ENCODE assay signal across 9 cellular contexts in genomic region chr13:37602743-37603381, GRCh38. TPM values are rescaled to one million over a fixed set of nuclear protein-coding genes. Genes with fewer than 3 reads are reported as not detected.
DNase-seq lines count a peak whose midpoint lies in the region; ATAC-seq and TF ChIP-seq lines count a peak whose summit lies in the region.
"Had no signal": no experiment of that assay in that cellular context is flagged by ENCODE, and none has a peak within 500 bp of the region (broad histone marks: within the 10 kb centered on the region; RNA-seq: fewer than 3 reads in every experiment).

No MANE protein-coding gene starts in this region.

- intact Hi-C loops in IMR-90 (cut with micrococcal nuclease) (loop anchor here (1.0 to 5.0 kb wide), 3 partner anchors 376 to 529 kb away; no protein-coding TSS in a partner anchor), right lobe of liver (cut with DNase I) (no loop called here), Caco-2 (cut with micrococcal nuclease; ENCODE audit: unreplicated experiment) (loop anchor here (1.0 to 10.0 kb wide), 3 partner anchors 298 to 528 kb away; no protein-coding TSS in a partner anchor)

- CTCF ChIA-PET in IMR-90 (lab: Yijun Ruan, JAX), result interaction anchor here (0.6 to 1.4 kb wide), 7 partner anchors 19 to 576 kb away, joined by 3 to 5 read pairs (median 4); no protein-coding TSS in a partner anchor
- CTCF ChIA-PET in Caco-2 (lab: Charles Lee), result interaction anchor here (1.1 kb wide), 1 partner anchor 298 kb away, joined by 3 read pairs; no protein-coding TSS in a partner anchor

- in situ Hi-C loops in IMR-90 (cut with MboI; ENCODE audit: low sequenced_read_pairs), result loop anchor here (25.0 kb wide), 1 partner anchor 766 kb away; no protein-coding TSS in a partner anchor

- no peak overlapping the region for H4K5ac ChIP-seq in IMR-90 (ENCODE audit: low read depth, low read length)

- H3K9me1 ChIP-seq in IMR-90 (ENCODE audit: insufficient read depth, low read length), result no peaks in the 10 kb centered on the region

- no peak overlapping the region for H2BK120ac ChIP-seq in IMR-90 (ENCODE audit: low read depth, low read length)

- H3K4me1 ChIP-seq in BE2C, result no peaks in the 10 kb centered on the region
- peaks cover 5% of the 10 kb centered on the region for H3K4me1 ChIP-seq in IMR-90 (ENCODE audit: control insufficient read depth, insufficient read depth, low read length)
- H3K4me1 ChIP-seq in right lobe of liver, result no peaks in the 10 kb centered on the region
- H3K4me1 ChIP-seq in Caco-2, result no peaks in the 10 kb centered on the region

- no peak overlapping the region for H3K9ac ChIP-seq in IMR-90 (ENCODE audit: low read depth, low read length)

- H3K14ac ChIP-seq in IMR-90 (replicated peaks; ENCODE audit: low read depth, low read length), result no peak overlapping the region

- no peak overlapping the region for H2BK20ac ChIP-seq in IMR-90 (ENCODE audit: low read depth, low read length)

- no peak overlapping the region for H3K4me2 ChIP-seq in IMR-90 (ENCODE audit: low read depth, low read length)

- H2AK9ac ChIP-seq in IMR-90 (replicated peaks; ENCODE audit: low read depth, low read length, poor library complexity), result no peak overlapping the region

- dilution Hi-C loops in IMR-90 (cut with HindIII; ENCODE audit: low sequenced_read_pairs, unreplicated experiment), result no loop called here

- H3K9me3 Mint-ChIP-seq in brain (peaks cover 0 to 16% (median 10%) of the 10 kb centered on the region in 5 experiments), Caco-2 (ENCODE audit: unreplicated experiment) (no peaks in the 10 kb centered on the region)

- no peak overlapping the region for H3K4me3 ChIP-seq in BE2C (ENCODE audit: low read depth, low read length)
- H3K4me3 ChIP-seq in IMR-90 (ENCODE audit: insufficient read depth, low read depth, low read length), result no peak overlapping the region
- no peak overlapping the region for H3K4me3 ChIP-seq in right lobe of liver
- H3K4me3 ChIP-seq in Caco-2 (ENCODE audit: low read depth, low read length), result no peak overlapping the region

- H3K56ac ChIP-seq in IMR-90 (ENCODE audit: extremely low read depth, insufficient read depth, low read length), result no peak overlapping the region

- no peak overlapping the region for H3K4ac ChIP-seq in IMR-90 (ENCODE audit: low read depth, low read length)

- H3K36me3 ChIP-seq in BE2C (no peaks in the 10 kb centered on the region), IMR-90 (ENCODE audit: control insufficient read depth, insufficient read depth, low read length) (no peaks in the 10 kb centered on the region), right lobe of liver (no peaks in the 10 kb centered on the region), Caco-2 (ENCODE audit: control insufficient read depth, insufficient read depth, low read length) (no peaks in the 10 kb centered on the region)

- H3K27ac ChIP-seq in IMR-90 (ENCODE audit: insufficient read depth, low read length) (no peak overlapping the region), right lobe of liver (no peak overlapping the region)

- no TSS peak for BruUV-seq in IMR-90 (replicated peaks; lab: Mats Ljungman, UMichigan)
- no TSS peak for BruUV-seq in Caco-2 (replicated peaks; lab: Mats Ljungman, UMichigan)

- H3K27me3 Mint-ChIP-seq in brain (no peaks in the 10 kb centered on the region), Caco-2 (ENCODE audit: insufficient read depth, unreplicated experiment) (peaks cover 13% of the 10 kb centered on the region)

- H2BK5ac ChIP-seq in IMR-90 (ENCODE audit: low read depth, low read length, poor library complexity, severe bottlenecking), result no peak overlapping the region

- no peaks in the 10 kb centered on the region for H3K9me3 ChIP-seq in BE2C
- no peaks in the 10 kb centered on the region for H3K9me3 ChIP-seq in IMR-90 (ENCODE audit: control insufficient read depth, insufficient read depth, low read length)
- no peaks in the 10 kb centered on the region for H3K9me3 ChIP-seq in right lobe of liver
- H3K9me3 ChIP-seq in Caco-2, result no peaks in the 10 kb centered on the region

- TF ChIP-seq CTCF in BE2C (IDR thresholded peaks at IDR 0.05; ENCODE audit: low read depth, low read length) (peak; percentile 25; the same call in 1 of the 2 replicates), IMR-90 (conservative IDR thresholded peaks at IDR 0.05; ENCODE audit: low read depth, low read length) (peak; percentile 73), brain (conservative IDR thresholded peaks at IDR 0.05) (peak; percentile 87 to 88), right lobe of liver (IDR thresholded peaks at IDR 0.05) (peak; percentile 23 to 53 (median 46)), Caco-2 (IDR thresholded peaks at IDR 0.05; ENCODE audit: insufficient read depth in 1 of 2, low read depth in 1 of 2, low read length in 1 of 2, severe bottlenecking in 1 of 2, unreplicated experiment in 1 of 2) (peak in 1 of 2 experiments; percentile 46)

- no CpG with 5 or more reads among the region's 5 CpGs for WGBS in IMR-90 (ENCODE audit: extremely low coverage in 2 of 2, insufficient read length in 1 of 2), 2 experiments
- 53% methylated on average over 5 of the region's 5 CpGs for WGBS in right lobe of liver (ENCODE audit: insufficient coverage, low coverage, low lambda C conversion rate, missing lambda C conversion rate)

- no peak overlapping the region for H2AK5ac ChIP-seq in IMR-90 (ENCODE audit: low read depth, low read length)

- H4K8ac ChIP-seq in IMR-90 (ENCODE audit: low read depth in 2 of 2, low read length in 2 of 2), result no peak overlapping the region

- no peak overlapping the region for H3K23ac ChIP-seq in IMR-90 (ENCODE audit: low read depth, low read length)

- POLR2A ChIA-PET in IMR-90 (lab: Charles Lee; ENCODE audit: unreplicated experiment), result no interaction called here
- POLR2A ChIA-PET in Caco-2 (lab: Charles Lee), result no interaction called here

- no peaks in the 10 kb centered on the region for H3K79me1 ChIP-seq in IMR-90 (ENCODE audit: low read depth in 1 of 2, low read length in 2 of 2)

- H2BK15ac ChIP-seq in IMR-90 (ENCODE audit: low read depth, low read length), result no peak overlapping the region

- no peak for DNase-seq in BE2C
- peak; percentile 47 for DNase-seq in IMR-90
- DNase-seq in right lobe of liver, result no peak
- no peak for DNase-seq in Caco-2
- DNase-seq in HuH-7.5 (ENCODE audit: low spot score), result no peak
- no peak for DNase-seq in activated T-cell treated with anti-CD3 and anti-CD28 coated beads, Interleukin-2, amount 50 U/mL, for 48 hours
- DNase-seq in activated CD8-positive, alpha-beta memory T cell treated with anti-CD3 and anti-CD28 coated beads for 24 hours, result no peak
- DNase-seq: stimulated activated CD4-positive, alpha-beta T cell treated with anti-CD3 and anti-CD28 coated beads, Interleukin-4, amount 100 ng/mL, for 1 hour had no signal

- no peak for TF ChIP-seq POLR2A in IMR-90 (IDR thresholded peaks at IDR 0.05; ENCODE audit: low read depth, low read length)
- TF ChIP-seq POLR2A in right lobe of liver (IDR thresholded peaks at IDR 0.05), result no peak

- H3K4me1 Mint-ChIP-seq in brain (peaks cover 27% of the 10 kb centered on the region), Caco-2 (ENCODE audit: low read depth, unreplicated experiment) (no peaks in the 10 kb centered on the region)

- ATAC-seq in IMR-90 (ENCODE audit: low read depth) (peak; percentile 67), right lobe of liver (no peak)

- peak overlapping the region in 4 of 5 experiments; percentile 17 to 74 (median 55) for H3K27ac Mint-ChIP-seq in brain
- no peak overlapping the region for H3K27ac Mint-ChIP-seq in Caco-2 (ENCODE audit: unreplicated experiment)

- H3K36me3 Mint-ChIP-seq in brain (no peaks in the 10 kb centered on the region), Caco-2 (ENCODE audit: insufficient read depth, unreplicated experiment) (no peaks in the 10 kb centered on the region)

- H4K20me1 ChIP-seq in IMR-90 (ENCODE audit: insufficient read depth, low read length), result no peaks in the 10 kb centered on the region

- no peak overlapping the region for H3K18ac ChIP-seq in IMR-90 (ENCODE audit: low read depth, low read length)

- H3K27me3 ChIP-seq in BE2C (peaks cover 2% of the 10 kb centered on the region; the same call in 1 of the 2 replicates), IMR-90 (ENCODE audit: control insufficient read depth, insufficient read depth, low read length) (no peaks in the 10 kb centered on the region), right lobe of liver (no peaks in the 10 kb centered on the region), Caco-2 (replicated peaks; ENCODE audit: control insufficient read depth, insufficient read depth, low read length) (no peaks in the 10 kb centered on the region; the same call in 1 of the 2 replicates)

- no peak overlapping the region for H4K91ac ChIP-seq in IMR-90 (ENCODE audit: insufficient read depth, low read depth, low read length)

- TF ChIP-seq RAD21 in IMR-90 (IDR thresholded peaks at IDR 0.05; ENCODE audit: low read length), result peak; percentile 79

- peak overlapping the region in 2 of 5 experiments; percentile 22 to 62 for H3K4me3 Mint-ChIP-seq in brain
- H3K4me3 Mint-ChIP-seq in Caco-2 (ENCODE audit: unreplicated experiment), result no peak overlapping the region

- H2AFZ ChIP-seq in IMR-90 (replicated peaks; ENCODE audit: low read length, poor library complexity), result no peak overlapping the region

TF ChIP-seq in IMR-90, 13 proteins besides CTCF, POLR2A, EP300 and RAD21:
- TF ChIP-seq MXI1 (IDR thresholded peaks at IDR 0.05; ENCODE audit: borderline replicate concordance, low read depth, low read length) (no peak), SMC3 (IDR thresholded peaks at IDR 0.05; ENCODE audit: low read depth, low read length) (peak; percentile 89)

RNA-seq across cellular contexts. Expression of gene POSTN, which starts 4.3 kb away (rescaled TPM):
- polyA plus RNA-seq in BE2C (2012; ENCODE audit: insufficient read depth, insufficient read length, low read depth), result not detected
- 31.9 and 32.6 TPM in 2 replicates for total RNA-seq in IMR-90 (2012; rRNA removed)
- polyA plus RNA-seq in IMR-90 (2012; rRNA removed), result 31.5 and 44.7 TPM in 2 replicates
- 4.5 and 6.2 TPM in 2 replicates for polyA plus RNA-seq in IMR-90 (2012; cell fraction: cytosol; rRNA removed)
- polyA plus RNA-seq in IMR-90 (2012; cell fraction: nucleus; rRNA removed; ENCODE audit: low replicate concordance), result 1.9 and 29.5 TPM in 2 replicates
- 0.58 TPM for polyA plus RNA-seq in brain (ENCODE audit: insufficient read depth, low read depth, low replicate concordance)
- 1 to 10 TPM in 1 of 6 experiments, under 1 TPM in 5; 0.42 to 2.6 (median 0.64) TPM for total RNA-seq in right lobe of liver
- 0.21 and 0.29 TPM in 2 replicates for total RNA-seq in Caco-2 (2022)

Comparison
In these comparisons a context has a peak if more than half of its experiments do, and no peak if none do; other contexts are left out.
1. intact Hi-C loops: an anchor here in IMR-90 (1.0 to 5.0 kb wide) and Caco-2 (1.0 to 10.0 kb wide); none called in right lobe of liver.